In the genomic region with DNA sequence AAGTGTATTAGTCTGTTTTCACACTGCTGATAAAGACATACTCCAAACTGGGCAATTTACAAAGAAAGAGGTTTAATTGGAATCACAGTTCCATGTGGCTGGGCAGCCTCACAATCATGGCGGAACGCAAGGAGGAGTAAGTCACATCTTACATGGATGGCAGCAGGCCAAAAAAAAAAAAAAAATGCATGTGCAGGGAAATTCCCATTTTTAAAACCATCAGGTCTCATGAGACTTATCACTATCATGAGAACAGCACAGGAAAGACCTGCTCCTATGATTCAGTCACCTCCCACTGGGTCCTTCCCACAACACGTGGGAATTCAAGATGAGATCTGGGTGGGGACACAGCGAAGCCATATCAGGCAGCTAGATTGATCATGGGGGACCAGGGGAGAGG, we compare ENCODE assay signal across 18 cellular contexts.
A peak's percentile ranks its signal among the peaks of the same experiment; 100 is the strongest.
DNase-seq lines count a peak whose midpoint lies in the region; ATAC-seq and TF ChIP-seq lines count a peak whose summit lies in the region.
"Had no signal": no experiment of that assay in that cellular context is flagged by ENCODE, and none has a peak within 500 bp of the region (broad histone marks: within the 10 kb centered on the region; RNA-seq: fewer than 3 reads in every experiment).

No MANE protein-coding gene starts in this region.

- no TSS peak for BruUV-seq in A673 (replicated peaks; lab: Mats Ljungman, UMichigan)

- no peak overlapping the region for H3K4me2 ChIP-seq in MM.1S (ENCODE audit: low read depth, low read length)
- H3K4me2 ChIP-seq: A549; BLaER1 treated with 17β-estradiol and CSF1 and Interleukin-3, amounts not matched to agents 10 nM and 100 nM; GM23338 had no signal

- H3K4me1 ChIP-seq in A673 (ENCODE audit: insufficient read depth, low read length, poor library complexity, severe bottlenecking) (no peaks in the 10 kb centered on the region), MM.1S (ENCODE audit: low read length) (no peaks in the 10 kb centered on the region)
- H3K4me1 ChIP-seq: A549 had no signal

- H2AFZ ChIP-seq in MM.1S (ENCODE audit: low read length): no peak overlapping the region
- H2AFZ ChIP-seq: GM23338 had no signal

- POLR2A ChIA-PET in A673 (lab: Charles Lee; ENCODE audit: low non-redundant PET): interaction anchor here (0.5 kb wide), 1 partner anchor 10 kb away, joined by 3 read pairs; no protein-coding TSS in a partner anchor

- CTCF ChIA-PET in A673 (lab: Charles Lee): no interaction called here

- no peak overlapping the region for H3K4me3 ChIP-seq in A673 (ENCODE audit: low read depth, low read length, poor library complexity, severe bottlenecking)
- H3K4me3 ChIP-seq in cardiac fibroblast (replicated peaks in 1 of 2; ENCODE audit: low read depth in 2 of 2, low read length in 2 of 2): peak overlapping the region in 1 of 2 donors; percentile 12
- H3K4me3 ChIP-seq in fibroblast of pulmonary artery (replicated peaks; ENCODE audit: low read depth, low read length): no peak overlapping the region
- H3K4me3 ChIP-seq in MM.1S (ENCODE audit: low read length): no peak overlapping the region
- H3K4me3 ChIP-seq: A549; BLaER1 treated with 17β-estradiol and CSF1 and Interleukin-3, amounts not matched to agents 10 nM and 100 nM; GM23338 had no signal

- H3K9ac ChIP-seq in MM.1S (ENCODE audit: low read length): no peak overlapping the region
- H3K9ac ChIP-seq: BLaER1 treated with 17β-estradiol and CSF1 and Interleukin-3, amounts not matched to agents 10 nM and 100 nM had no signal

- intact Hi-C loops in A673 (cut with micrococcal nuclease; ENCODE audit: unreplicated experiment): no loop called here
- intact Hi-C loops in left ventricle myocardium superior (cut with micrococcal nuclease): no loop called here
- intact Hi-C loops in Right ventricle myocardium inferior (cut with DNase I): no loop called here

- H3K36me3 ChIP-seq in A673 (ENCODE audit: insufficient read depth, low read length, poor library complexity, severe bottlenecking): no peaks in the 10 kb centered on the region
- H3K36me3 ChIP-seq in MM.1S (replicated peaks; ENCODE audit: insufficient read depth, low read length): no peaks in the 10 kb centered on the region

- DNase-seq in A673 (ENCODE audit: low spot score) (peak; percentile 2), SK-MEL-5 (ENCODE audit: low read depth, low spot score) (peak; percentile 16), cardiac fibroblast (ENCODE audit: low read depth in 2 of 2) (peak; percentile 2 to 80), fibroblast of pulmonary artery (ENCODE audit: low read depth) (peak; percentile 23), left ventricle myocardium superior (no peak), Right ventricle myocardium inferior (ENCODE audit: missing footprints) (no peak), HUDEP-2 (lab: John Stamatoyannopoulos, UW; ENCODE audit: unreplicated experiment in 76 of 76) (no peak), MM.1S (no peak)
- DNase-seq: Calu3; CD8-positive, alpha-beta T cell; DMS79 treated with DMSO at 0.1 percent for 48 hours; EL; H7 had no signal

- H3F3A ChIP-seq in MM.1S (ENCODE audit: insufficient read depth, low read length): no peaks in the 10 kb centered on the region

- ATAC-seq in left ventricle myocardium superior (no peak), Right ventricle myocardium inferior (no peak)
- ATAC-seq: A549; CD8-positive, alpha-beta T cell; GM23338; HCT116 had no signal

- in situ Hi-C loops in SK-MEL-5 (cut with HindIII; ENCODE audit: low pct_unique_long_range_greater_than_20kb, low sequenced_read_pairs): no loop called here

- no peaks in the 10 kb centered on the region for H3K27me3 ChIP-seq in A673 (replicated peaks; ENCODE audit: insufficient read depth, low read depth, low read length, poor library complexity)
- no peaks in the 10 kb centered on the region for H3K27me3 ChIP-seq in MM.1S (replicated peaks; ENCODE audit: insufficient read depth, low read length)
- H3K27me3 ChIP-seq: BLaER1 treated with 17β-estradiol and CSF1 and Interleukin-3, amounts not matched to agents 10 nM and 100 nM had no signal

- no peak overlapping the region for H3K27ac ChIP-seq in A673 (ENCODE audit: low read depth, low read length, poor library complexity, severe bottlenecking)
- H3K27ac ChIP-seq in MM.1S (ENCODE audit: low read length): no peak overlapping the region
- H3K27ac ChIP-seq: 22Rv1; A549; BLaER1 treated with 17β-estradiol and CSF1 and Interleukin-3, amounts not matched to agents 10 nM and 100 nM had no signal

- no peaks in the 10 kb centered on the region for H4K20me1 ChIP-seq in MM.1S (ENCODE audit: insufficient read depth, low read length)

- TF ChIP-seq CTCF in A673 (conservative IDR thresholded peaks at IDR 0.05; ENCODE audit: low read depth, low read length) (no peak), cardiac fibroblast (IDR thresholded peaks at IDR 0.05; ENCODE audit: low read depth, low read length) (no peak), fibroblast of pulmonary artery (IDR thresholded peaks at IDR 0.05; ENCODE audit: low read length, missing control alignments) (no peak), MM.1S (IDR thresholded peaks at IDR 0.05; ENCODE audit: low read length) (no peak)

- H3K79me2 ChIP-seq in MM.1S (ENCODE audit: low read length): peaks cover 3% of the 10 kb centered on the region; the same call in 1 of the 2 replicates

- no peaks in the 10 kb centered on the region for H3K9me2 ChIP-seq in MM.1S (replicated peaks; ENCODE audit: insufficient read depth, low read length)

- H3K9me3 ChIP-seq in A673 (ENCODE audit: low read depth, low read length, poor library complexity, severe bottlenecking): no peaks in the 10 kb centered on the region
- H3K9me3 ChIP-seq in MM.1S (replicated peaks; ENCODE audit: insufficient read depth, low read length): no peaks in the 10 kb centered on the region
- H3K9me3 ChIP-seq: A549 had no signal

Comparison
In these comparisons a context has a peak if more than half of its experiments do, and no peak if none do; other contexts are left out.
1. DNase-seq: peak in A673 (single experiment), SK-MEL-5 (single experiment), cardiac fibroblast (2 of 2) and fibroblast of pulmonary artery (single experiment); none in left ventricle myocardium superior (single experiment), Right ventricle myocardium inferior (single experiment), HUDEP-2 (0 of 76) and MM.1S (single experiment).